1 cellular context compared by ENCODE assay signal in genomic region chr22:19406281-19406811, GRCh38.
TF ChIP-seq lines count a peak whose summit lies in the region.

No MANE protein-coding gene starts in this region.

TF ChIP-seq in K562, 482 proteins besides CTCF, POLR2A, EP300 and RAD21 (continues in another document):
- peak; percentile 31; the same call in 1 of the 2 replicates for TF ChIP-seq MYC (IDR thresholded peaks at IDR 0.05; ENCODE audit: low read depth, low read length)
- no peak for TF ChIP-seq MYC (CRISPR knock-in tag; IDR thresholded peaks at IDR 0.05; ENCODE audit: borderline replicate concordance, low read depth)
- TF ChIP-seq PHF8 (IDR thresholded peaks at IDR 0.05; ENCODE audit: borderline replicate concordance, low read length), result 0 out of 2 replicates have a peak, but pooled peaks have one; percentile 3
- peak; percentile 93 for TF ChIP-seq MEIS2 (IDR thresholded peaks at IDR 0.05; ENCODE audit: partially characterized antibody)
- TF ChIP-seq ZNF518B (CRISPR knock-in tag; IDR thresholded peaks at IDR 0.05), result no peak
- no peak for TF ChIP-seq BDP1 (IDR thresholded peaks at IDR 0.05; ENCODE audit: insufficient read depth, insufficient read length)
- TF ChIP-seq RCOR1 (IDR thresholded peaks at IDR 0.05; ENCODE audit: borderline replicate concordance in 1 of 2, low read depth in 2 of 2, low read length in 2 of 2), result peak in 1 of 2 experiments; percentile 81; a peak in 2 of 4 replicates
- TF ChIP-seq GMEB1 (CRISPR knock-in tag; IDR thresholded peaks at IDR 0.05), result no peak
- TF ChIP-seq PKNOX1 (IDR thresholded peaks at IDR 0.05), result peak; percentile 80
- TF ChIP-seq CHD2 (IDR thresholded peaks at IDR 0.05; ENCODE audit: low read depth, low read length), result peak; percentile 18; the same call in 1 of the 2 replicates
- TF ChIP-seq ZNF584 (CRISPR knock-in tag; IDR thresholded peaks at IDR 0.05; ENCODE audit: low read depth), result no peak
- TF ChIP-seq PBX2 (CRISPR knock-in tag; IDR thresholded peaks at IDR 0.05; ENCODE audit: low read depth), result peak; percentile 42
- TF ChIP-seq PBX2 (tag; conservative IDR thresholded peaks at IDR 0.05; ENCODE audit: low read depth), result peak; percentile 89
- TF ChIP-seq CHD7 (IDR thresholded peaks at IDR 0.05; ENCODE audit: low read depth, low read length), result peak; percentile 56
- peak; percentile 41; the same call in 1 of the 2 replicates for TF ChIP-seq PHTF2 (CRISPR knock-in tag; IDR thresholded peaks at IDR 0.05)
- peak; percentile 39 for TF ChIP-seq MAFK (IDR thresholded peaks at IDR 0.05; ENCODE audit: low read length)
- 0 out of 2 replicates have a peak, but pooled peaks have one; percentile 26 for TF ChIP-seq GTF2F1 (IDR thresholded peaks at IDR 0.05; ENCODE audit: low read depth, low read length)
- 0 out of 2 replicates have a peak, but pooled peaks have one; percentile 68 for TF ChIP-seq ZNF668 (CRISPR knock-in tag; IDR thresholded peaks at IDR 0.05)
- no peak for TF ChIP-seq ZBTB34 (CRISPR knock-in tag; IDR thresholded peaks at IDR 0.05)
